Comparison of ENCODE assay signal across 12 cellular contexts in the genomic region with DNA sequence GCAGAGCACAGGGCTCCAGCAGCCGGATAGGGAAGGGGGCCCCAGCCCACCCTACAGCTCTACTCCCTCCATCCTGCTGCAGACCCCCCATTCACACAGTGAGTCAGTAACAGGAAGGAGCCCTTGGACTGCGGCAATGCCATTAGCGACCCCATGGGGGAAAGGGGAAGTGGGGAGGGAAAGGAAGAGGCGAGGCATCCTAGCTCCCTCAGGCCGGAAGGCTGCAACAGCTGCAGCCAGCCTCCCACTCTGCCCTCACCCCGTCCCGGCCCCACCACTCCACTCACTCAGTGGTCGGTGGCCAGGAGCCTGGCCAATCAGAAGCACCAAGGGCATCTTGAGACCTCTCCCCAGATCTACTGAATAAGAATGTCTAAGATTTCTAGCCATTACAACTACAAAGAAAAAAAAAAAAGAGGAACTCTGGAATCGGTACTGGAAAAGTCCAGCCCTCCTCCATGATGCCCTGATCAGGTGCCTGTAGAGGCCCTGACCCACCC. TPM values are rescaled to one million over a fixed set of nuclear protein-coding genes. Genes with fewer than 3 reads are reported as not detected.
A peak's percentile ranks its signal among the peaks of the same experiment; 100 is the strongest.
DNase-seq lines count a peak whose midpoint lies in the region; ATAC-seq, FAIRE-seq and TF ChIP-seq lines count a peak whose summit lies in the region.
"Had no signal": no experiment of that assay in that cellular context is flagged by ENCODE, and none has a peak within 500 bp of the region (broad histone marks: within the 10 kb centered on the region; RNA-seq: fewer than 3 reads in every experiment).

No MANE protein-coding gene starts in this region.

- H3K36me3 ChIP-seq in heart left ventricle (peaks cover 0 to 23% (median 11%) of the 10 kb centered on the region in 9 donors), ovary (no peaks in the 10 kb centered on the region)

- intact Hi-C loops in heart left ventricle (cut with DNase I): no loop called here
- intact Hi-C loops in ovary (cut with DNase I): loop anchor here in 1 of 4 donors (5.0 kb wide), 1 partner anchor 53 kb away; no protein-coding TSS in a partner anchor

- no peaks in the 10 kb centered on the region for H3K27me3 ChIP-seq in heart left ventricle
- no peaks in the 10 kb centered on the region for H3K27me3 ChIP-seq in ovary

- ATAC-seq in heart left ventricle (peak; percentile 30 to 81 (median 76)), HG03565 (IDR thresholded peaks at IDR 0.05; ENCODE audit: unreplicated experiment) (no peak)
- ATAC-seq: naive thymus-derived CD8-positive, alpha-beta T cell had no signal

- H3K4me3 ChIP-seq in heart left ventricle (peak overlapping the region in 2 of 12 donors; percentile 2 to 13), ovary (no peak overlapping the region)

- H3K27ac ChIP-seq in heart left ventricle (peak overlapping the region; percentile 25 to 72 (median 52)), ovary (peak overlapping the region in 1 of 2 donors; percentile 44)

- peak; percentile 64 for DNase-seq in CD1c-positive myeloid dendritic cell (ENCODE audit: extremely low spot score)
- DNase-seq in OCI-M1 (lab: John Stamatoyannopoulos, UW): peak; percentile 52
- DNase-seq in heart left ventricle: peak; percentile 58 to 76 (median 70)
- peak in 3 of 5 donors; percentile 38 to 61 (median 48) for DNase-seq in ovary
- DNase-seq in NK-92 (lab: John Stamatoyannopoulos, UW; ENCODE audit: unreplicated experiment): no peak
- no peak for DNase-seq in HTR-8/SVneo (ENCODE audit: insufficient read length, low spot score)
- DNase-seq in activated T-cell treated with anti-CD3 and anti-CD28 coated beads, Interleukin-2, amount 50 U/mL, for 24 hours: no peak

- H3K27me3 Mint-ChIP-seq in activated T-cell treated with anti-CD3 and anti-CD28 coated beads, Interleukin-2, amount 50 U/mL, for 24 hours: peaks cover 18% of the 10 kb centered on the region

- TF ChIP-seq POLR2A in heart left ventricle (IDR thresholded peaks at IDR 0.05): no peak
- no peak for TF ChIP-seq POLR2A in ovary (IDR thresholded peaks at IDR 0.05)

- no peak for FAIRE-seq in HTR-8/SVneo (lab: Jason Lieb, UNC)

- no peak for TF ChIP-seq EP300 in ovary (IDR thresholded peaks at IDR 0.05)

- H3K36me3 Mint-ChIP-seq in activated T-cell treated with anti-CD3 and anti-CD28 coated beads, Interleukin-2, amount 50 U/mL, for 24 hours (ENCODE audit: low read depth): no peaks in the 10 kb centered on the region
- H3K36me3 Mint-ChIP-seq: IgD-negative memory B cell, T-cell had no signal

- no peak for TF ChIP-seq CTCF in heart left ventricle (IDR thresholded peaks at IDR 0.05)
- TF ChIP-seq CTCF in ovary (IDR thresholded peaks at IDR 0.05): no peak

- 21 to 45% (median 42%) methylated on average over 7 to 9 of the region's 9 CpGs for WGBS in heart left ventricle, 4 donors
- 14 to 34% (median 28%) methylated on average over 9 of the region's 9 CpGs for WGBS in ovary, 3 donors

- peaks cover 13% of the 10 kb centered on the region for H3K4me1 Mint-ChIP-seq in activated T-cell treated with anti-CD3 and anti-CD28 coated beads, Interleukin-2, amount 50 U/mL, for 24 hours (ENCODE audit: low read depth)

- H3K9me3 ChIP-seq in heart left ventricle (no peaks in the 10 kb centered on the region), ovary (no peaks in the 10 kb centered on the region)

- H3K4me1 ChIP-seq in heart left ventricle: peaks cover 0 to 54% (median 37%) of the 10 kb centered on the region in 12 donors
- peaks cover 10% of the 10 kb centered on the region for H3K4me1 ChIP-seq in ovary (ENCODE audit: insufficient read depth)

- no peaks in the 10 kb centered on the region for H3K9me3 Mint-ChIP-seq in activated T-cell treated with anti-CD3 and anti-CD28 coated beads, Interleukin-2, amount 50 U/mL, for 24 hours
- H3K9me3 Mint-ChIP-seq: IgD-negative memory B cell; naive thymus-derived CD8-positive, alpha-beta T cell; T-cell had no signal

- no peak overlapping the region for H3K27ac Mint-ChIP-seq in activated T-cell treated with anti-CD3 and anti-CD28 coated beads, Interleukin-2, amount 50 U/mL, for 24 hours
- H3K27ac Mint-ChIP-seq: T-cell had no signal

- no peak overlapping the region for H3K4me3 Mint-ChIP-seq in activated T-cell treated with anti-CD3 and anti-CD28 coated beads, Interleukin-2, amount 50 U/mL, for 24 hours
- H3K4me3 Mint-ChIP-seq: T-cell had no signal

RNA-seq across cellular contexts. Expression of a gene that starts 14.1 kb away (rescaled TPM):
- total RNA-seq in heart left ventricle (10 to 100 TPM; 10.3 to 41.9 (median 19.9) TPM), ovary (100 to 1,000 TPM in 2 of 7 donors, 10 to 100 TPM in 5; 26.6 to 170 (median 66.5) TPM)
- polyA plus RNA-seq in heart left ventricle (10 to 100 TPM; 11.9 to 26.4 TPM), ovary (10 to 100 TPM; 38.1 to 44.1 TPM)

RNA-seq across cellular contexts. Expression of a gene that starts 15.0 kb away (rescaled TPM):
- under 1 TPM in 1 of 9 donors, not detected in 8; 0.15 TPM for total RNA-seq in heart left ventricle
- not detected for polyA plus RNA-seq in heart left ventricle
- 1 to 10 TPM in 1 of 7 donors, under 1 TPM in 4, not detected in 2; 0.20 to 1.0 (median 0.23) TPM for total RNA-seq in ovary
- polyA plus RNA-seq in ovary: under 1 TPM; 0.05 to 0.08 TPM
- total RNA-seq: glomerular endothelial cell; naive thymus-derived CD8-positive, alpha-beta T cell; T-cell had no signal
- polyA plus RNA-seq: IgD-negative memory B cell had no signal

Comparison
In these comparisons a context has a peak if more than half of its experiments do, and no peak if none do; other contexts are left out.
1. DNase-seq: peak in CD1c-positive myeloid dendritic cell (single experiment), OCI-M1 (single experiment), heart left ventricle (5 of 5) and ovary (3 of 5); none in NK-92 (single experiment), HTR-8/SVneo (single experiment) and activated T-cell treated with anti-CD3 and anti-CD28 coated beads, Interleukin-2, amount 50 U/mL, for 24 hours (single experiment).